In genomic region chr14:21269252-21270046, GRCh38 we compare ENCODE assay signal across 8 cellular contexts. TPM values are rescaled to one million over a fixed set of nuclear protein-coding genes. Genes with fewer than 3 reads are reported as not detected.
DNase-seq lines count a peak whose midpoint lies in the region; ATAC-seq and TF ChIP-seq lines count a peak whose summit lies in the region.

Gene HNRNPC, minus strand, starts transcription at chr14:21269442. Its CDS starts 35,249 bp downstream, at chr14:21234193.

- CTCF ChIA-PET in SK-N-SH (lab: Yijun Ruan, JAX): no interaction called here

- H3K36me3 ChIP-seq in SK-N-SH (replicated peaks in 1 of 2; ENCODE audit: control insufficient read depth in 1 of 2, insufficient read depth in 2 of 2, low read length in 1 of 2) (peaks cover 21 to 39% of the 10 kb centered on the region in 2 experiments), gastroesophageal sphincter (peaks cover 0 to 17% of the 10 kb centered on the region in 2 donors), neutrophil (peaks cover 6% of the 10 kb centered on the region)

- TF ChIP-seq EP300 in SK-N-SH (IDR thresholded peaks at IDR 0.05; ENCODE audit: borderline replicate concordance in 1 of 2, low read depth in 1 of 2, low read length in 1 of 2): no peak
- TF ChIP-seq EP300 in gastroesophageal sphincter (IDR thresholded peaks at IDR 0.05): no peak

- H3K27ac ChIP-seq in SK-N-SH (ENCODE audit: low read depth in 2 of 2, low read length in 1 of 2) (peak within 1 kb of the TSS; percentile 90 to 92), gastroesophageal sphincter (peak within 1 kb of the TSS; percentile 91 to 99 (median 92)), neutrophil (peak within 1 kb of the TSS; percentile 92), substantia nigra (ENCODE audit: low read depth, low read length, poor library complexity, severe bottlenecking) (peak within 1 kb of the TSS; percentile 94)

- peak within 1 kb of the TSS; percentile 97 for H2AFZ ChIP-seq in SK-N-SH (ENCODE audit: low read depth)

- H3K4me3 ChIP-seq in SK-N-SH (ENCODE audit: low read depth in 2 of 2, low read length in 1 of 2): peak within 1 kb of the TSS; percentile 90 to 96
- peak within 1 kb of the TSS; percentile 71 to 94 for H3K4me3 ChIP-seq in gastroesophageal sphincter
- peak within 1 kb of the TSS; percentile 76 to 100 for H3K4me3 ChIP-seq in neutrophil (ENCODE audit: low read depth in 1 of 2, low read length in 1 of 2)

- peaks cover 29% of the 10 kb centered on the region for H3F3A ChIP-seq in SK-N-SH (replicated peaks; ENCODE audit: insufficient read depth)

- H3K27me3 ChIP-seq in SK-N-SH (ENCODE audit: insufficient read depth) (no peaks in the 10 kb centered on the region), gastroesophageal sphincter (no peaks in the 10 kb centered on the region), neutrophil (no peaks in the 10 kb centered on the region)

- peak within 1 kb of the TSS; percentile 98 for H3K9ac ChIP-seq in SK-N-SH

- TF ChIP-seq POLR2A in gastroesophageal sphincter (IDR thresholded peaks at IDR 0.05): peak; percentile 89 to 96

- TF ChIP-seq CTCF in SK-N-SH (IDR thresholded peaks at IDR 0.05) (no peak), gastroesophageal sphincter (IDR thresholded peaks at IDR 0.05) (no peak), neutrophil (IDR thresholded peaks at IDR 0.05) (no peak)

- no peaks in the 10 kb centered on the region for H3K9me2 ChIP-seq in SK-N-SH

- peaks cover 43% of the 10 kb centered on the region for H4K20me1 ChIP-seq in SK-N-SH (ENCODE audit: insufficient read depth)

- peak; percentile 100 for DNase-seq in GM04504 (ENCODE audit: low read depth)
- DNase-seq in NCI-H1048 (lab: John Stamatoyannopoulos, UW): peak; percentile 97
- DNase-seq in SK-N-SH: peak; percentile 93
- peak; percentile 100 for DNase-seq in activated naive CD4-positive, alpha-beta T cell treated with anti-CD3 and anti-CD28 coated beads, Interleukin-2, amount 50 U/mL, for 16 hours
- DNase-seq in substantia nigra (lab: John Stamatoyannopoulos, UW): peak; percentile 93 to 100 (median 99)

- ATAC-seq in HG02571 (IDR thresholded peaks at IDR 0.05; ENCODE audit: unreplicated experiment) (peak; percentile 88), gastroesophageal sphincter (peak; percentile 99)

- TF ChIP-seq RAD21 in SK-N-SH (IDR thresholded peaks at IDR 0.05; ENCODE audit: low read length): no peak

- peak within 1 kb of the TSS; percentile 90 for H3K4me2 ChIP-seq in SK-N-SH

- H3K9me3 ChIP-seq in SK-N-SH: no peaks in the 10 kb centered on the region
- H3K9me3 ChIP-seq in gastroesophageal sphincter: no peaks in the 10 kb centered on the region
- no peaks in the 10 kb centered on the region for H3K9me3 ChIP-seq in neutrophil

- 1% methylated on average over 48 of the region's 49 CpGs for WGBS in SK-N-SH (ENCODE audit: low lambda C conversion rate)
- 0% methylated on average over 10 to 24 of the region's 49 CpGs for whole genome bisulfite sequencing in gastroesophageal sphincter (ENCODE audit: low coverage in 1 of 2), 2 donors

- H3K79me2 ChIP-seq in SK-N-SH (ENCODE audit: insufficient read depth): peaks cover 48% of the 10 kb centered on the region

- POLR2A ChIA-PET in SK-N-SH (lab: Yijun Ruan, JAX): no interaction called here

- H3K4me1 ChIP-seq in SK-N-SH (ENCODE audit: control insufficient read depth in 1 of 2, insufficient read depth in 2 of 2, low read depth in 1 of 2, low read length in 1 of 2): peaks cover 8 to 16% of the 10 kb centered on the region in 2 experiments
- H3K4me1 ChIP-seq in gastroesophageal sphincter: peaks cover 8 to 40% (median 24%) of the 10 kb centered on the region in 3 donors
- peaks cover 50 to 51% of the 10 kb centered on the region in 2 experiments for H3K4me1 ChIP-seq in neutrophil (ENCODE audit: control insufficient read depth in 1 of 2, insufficient read depth in 1 of 2, low read depth in 1 of 2, low read length in 1 of 2)

TF ChIP-seq in SK-N-SH, 30 proteins besides CTCF, POLR2A, EP300 and RAD21 (continues in another document):
- TF ChIP-seq ZBTB33 (IDR thresholded peaks at IDR 0.05; ENCODE audit: borderline replicate concordance, low read depth) (0 out of 2 replicates have a peak, but pooled peaks have one; percentile 32), MEF2A (IDR thresholded peaks at IDR 0.05; ENCODE audit: borderline replicate concordance, low read depth) (no peak), NRF1 (IDR thresholded peaks at IDR 0.05; ENCODE audit: low read depth, low read length) (peak; percentile 69), RCOR1 (IDR thresholded peaks at IDR 0.05; ENCODE audit: low read length) (no peak), FOXM1 (IDR thresholded peaks at IDR 0.05; ENCODE audit: low read depth) (no peak), ELF1 (IDR thresholded peaks at IDR 0.05) (peak; percentile 58), JUND (IDR thresholded peaks at IDR 0.05) (no peak), PBX3 (IDR thresholded peaks at IDR 0.05) (peak; percentile 100), CHD2 (IDR thresholded peaks at IDR 0.05; ENCODE audit: low read length, partially characterized antibody) (peak; percentile 97), USF1 (IDR thresholded peaks at IDR 0.05; ENCODE audit: borderline replicate concordance, low read depth) (no peak), NFIC (IDR thresholded peaks at IDR 0.05; ENCODE audit: borderline replicate concordance) (no peak), GATA2 (CRISPR knock-in tag; IDR thresholded peaks at IDR 0.05) (no peak), MAX (IDR thresholded peaks at IDR 0.05; ENCODE audit: low read depth) (peak; percentile 35; the same call in 1 of the 2 replicates), GABPA (IDR thresholded peaks at IDR 0.05; ENCODE audit: low read depth) (peak; percentile 89), TEAD4 (IDR thresholded peaks at IDR 0.05; ENCODE audit: borderline replicate concordance, insufficient read depth) (no peak), MXI1 (IDR thresholded peaks at IDR 0.05; ENCODE audit: low read depth, low read length) (no peak), RXRA (IDR thresholded peaks at IDR 0.05; ENCODE audit: borderline replicate concordance, low read depth) (no peak), FOXJ3 (CRISPR knock-in tag; IDR thresholded peaks at IDR 0.05) (no peak), USF2 (IDR thresholded peaks at IDR 0.05; ENCODE audit: borderline replicate concordance, low read depth, low read length) (no peak), EZH2phosphoT487 (IDR thresholded peaks at IDR 0.05; ENCODE audit: borderline replicate concordance, low read depth) (no peak), TAF1 (IDR thresholded peaks at IDR 0.05; ENCODE audit: borderline replicate concordance, low read depth, low read length) (peak; percentile 97), FOSL2 (IDR thresholded peaks at IDR 0.05; ENCODE audit: borderline replicate concordance, low read depth) (no peak), RFX5 (IDR thresholded peaks at IDR 0.05; ENCODE audit: low read length) (peak; percentile 70), YY1 (IDR thresholded peaks at IDR 0.05; ENCODE audit: low read depth) (peak; percentile 93), POLR2AphosphoS5 (IDR thresholded peaks at IDR 0.05; ENCODE audit: low read depth, low read length) (peak; percentile 98)

RNA-seq across cellular contexts. Expression of gene HNRNPC, which starts in this region (rescaled TPM):
- 341 and 500 TPM in 2 replicates for polyA plus RNA-seq in SK-N-SH (2012; rRNA removed)
- polyA plus RNA-seq in SK-N-SH (2012; cell fraction: cytosol; rRNA removed): 518 and 530 TPM in 2 replicates
- 151 and 267 TPM in 2 replicates for polyA plus RNA-seq in SK-N-SH (2012; cell fraction: nucleus; rRNA removed)
- 100 to 1,000 TPM; 356 to 544 (median 505) TPM for total RNA-seq in gastroesophageal sphincter

Comparison
In these comparisons a context has a peak if more than half of its experiments do, and no peak if none do; other contexts are left out.
1. Peak in every context shown above with its lines: DNase-seq, ATAC-seq, H3K4me3 ChIP-seq and H3K27ac ChIP-seq.